In genomic region chr1:43976890-43977289, GRCh38 we compare ENCODE assay signal across 1 cellular context.
TF ChIP-seq lines count a peak whose summit lies in the region.

No MANE protein-coding gene starts in this region.

TF ChIP-seq in HepG2, 621 proteins besides CTCF, POLR2A, EP300 and RAD21:
- TF ChIP-seq USF2 (IDR thresholded peaks at IDR 0.05; ENCODE audit: low read depth, low read length) (no peak), USF2 (CRISPR knock-in tag; IDR thresholded peaks at IDR 0.05; ENCODE audit: borderline replicate concordance) (0 out of 2 replicates have a peak, but pooled peaks have one; percentile 20), ZNF367 (CRISPR knock-in tag; IDR thresholded peaks at IDR 0.05; ENCODE audit: borderline replicate concordance) (0 out of 2 replicates have a peak, but pooled peaks have one; percentile 19), ZNF354B (CRISPR knock-in tag; IDR thresholded peaks at IDR 0.05) (no peak), ZSCAN9 (CRISPR knock-in tag; IDR thresholded peaks at IDR 0.05; ENCODE audit: borderline replicate concordance) (no peak)
